23 cellular contexts compared by ENCODE assay signal in genomic region chr22:49607821-49608220, GRCh38.
DNase-seq lines count a peak whose midpoint lies in the region; FAIRE-seq and TF ChIP-seq lines count a peak whose summit lies in the region.
"Had no signal": no experiment of that assay in that cellular context is flagged by ENCODE, and none has a peak within 500 bp of the region (broad histone marks: within the 10 kb centered on the region; RNA-seq: fewer than 3 reads in every experiment).

No MANE protein-coding gene starts in this region.

- DNase-seq in activated naive CD4-positive, alpha-beta T cell treated with anti-CD3 and anti-CD28 coated beads, Interleukin-2, amount 50 U/mL, for 16 hours: peak; percentile 6
- no peak for DNase-seq in activated naive CD4-positive, alpha-beta T cell treated with anti-CD3 and anti-CD28 coated beads for 36 hours
- DNase-seq in chondrocyte (ENCODE audit: low spot score): peak; percentile 58
- no peak for DNase-seq in progenitor cell of endocrine pancreas (ENCODE audit: low spot score, unreplicated experiment)
- DNase-seq in urothelium cell line (ENCODE audit: low spot score): no peak
- DNase-seq in mucosa of gallbladder (ENCODE audit: low spot score): no peak
- no peak for DNase-seq in activated effector memory CD4-positive, alpha-beta T cell treated with Interleukin-2 at 50 U/mL for 16 hours
- DNase-seq: 8988T; ACHN; AML-193; BE2C; Calu3; CD4-positive, alpha-beta memory T cell; COR-L47; DMS53; DMS79 treated with DMSO at 0.1 percent for 48 hours; GF-D8; GOT3; HFFc6 had no signal

- FAIRE-seq in urothelium cell line (lab: Jason Lieb, UNC): peak; percentile 13
- FAIRE-seq: A549, GM12891, GM18507, H54 had no signal

- H3K4me1 Mint-ChIP-seq in activated naive CD4-positive, alpha-beta T cell treated with anti-CD3 and anti-CD28 coated beads for 36 hours (ENCODE audit: low read depth): peaks cover 2% of the 10 kb centered on the region
- no peaks in the 10 kb centered on the region for H3K4me1 Mint-ChIP-seq in chondrocyte (ENCODE audit: low read depth)
- no peaks in the 10 kb centered on the region for H3K4me1 Mint-ChIP-seq in progenitor cell of endocrine pancreas (ENCODE audit: low read depth)

- peaks cover 21% of the 10 kb centered on the region for H3K9me3 Mint-ChIP-seq in activated naive CD4-positive, alpha-beta T cell treated with anti-CD3 and anti-CD28 coated beads for 36 hours
- H3K9me3 Mint-ChIP-seq in chondrocyte (ENCODE audit: low read depth) (peaks cover 26% of the 10 kb centered on the region), progenitor cell of endocrine pancreas (ENCODE audit: low read depth) (peaks cover 14% of the 10 kb centered on the region)

- no peaks in the 10 kb centered on the region for H3K27me3 Mint-ChIP-seq in activated naive CD4-positive, alpha-beta T cell treated with anti-CD3 and anti-CD28 coated beads for 36 hours (ENCODE audit: low read depth)
- H3K27me3 Mint-ChIP-seq in chondrocyte (ENCODE audit: low read depth) (no peaks in the 10 kb centered on the region), progenitor cell of endocrine pancreas (peaks cover 4% of the 10 kb centered on the region)
- H3K27me3 Mint-ChIP-seq: CD4-positive, alpha-beta memory T cell had no signal

- peaks cover 43% of the 10 kb centered on the region for H3K36me3 Mint-ChIP-seq in activated naive CD4-positive, alpha-beta T cell treated with anti-CD3 and anti-CD28 coated beads for 36 hours (ENCODE audit: low read depth)
- H3K36me3 Mint-ChIP-seq in chondrocyte (ENCODE audit: low read depth) (peaks cover 5% of the 10 kb centered on the region), progenitor cell of endocrine pancreas (ENCODE audit: insufficient read depth) (no peaks in the 10 kb centered on the region)

- TF ChIP-seq CTCF in chondrocyte (IDR thresholded peaks at IDR 0.05): no peak
- no peak for TF ChIP-seq CTCF in progenitor cell of endocrine pancreas (IDR thresholded peaks at IDR 0.05; ENCODE audit: unreplicated experiment)

- CTCF ChIA-PET in activated naive CD4-positive, alpha-beta T cell treated with anti-CD3 and anti-CD28 coated beads for 36 hours (lab: Charles Lee): no interaction called here

- no peak overlapping the region for H3K27ac Mint-ChIP-seq in activated naive CD4-positive, alpha-beta T cell treated with anti-CD3 and anti-CD28 coated beads for 36 hours
- H3K27ac Mint-ChIP-seq in chondrocyte (ENCODE audit: unreplicated experiment) (no peak overlapping the region), progenitor cell of endocrine pancreas (peak overlapping the region; percentile 10)
- H3K27ac Mint-ChIP-seq: HFFc6 had no signal

- no peak overlapping the region for H3K4me3 Mint-ChIP-seq in activated naive CD4-positive, alpha-beta T cell treated with anti-CD3 and anti-CD28 coated beads for 36 hours
- H3K4me3 Mint-ChIP-seq in chondrocyte (ENCODE audit: unreplicated experiment): no peak overlapping the region
- no peak overlapping the region for H3K4me3 Mint-ChIP-seq in progenitor cell of endocrine pancreas (ENCODE audit: low read depth)
- H3K4me3 Mint-ChIP-seq: CD4-positive, alpha-beta memory T cell; HFFc6 had no signal

- intact Hi-C loops in activated naive CD4-positive, alpha-beta T cell treated with anti-CD3 and anti-CD28 coated beads for 36 hours (cut with micrococcal nuclease): no loop called here

Comparison
In these comparisons a context has a peak if more than half of its experiments do, and no peak if none do; other contexts are left out.
1. DNase-seq: peak in activated naive CD4-positive, alpha-beta T cell treated with anti-CD3 and anti-CD28 coated beads, Interleukin-2, amount 50 U/mL, for 16 hours (single experiment) and chondrocyte (single experiment); none in activated naive CD4-positive, alpha-beta T cell treated with anti-CD3 and anti-CD28 coated beads for 36 hours (single experiment), progenitor cell of endocrine pancreas (single experiment), urothelium cell line (single experiment), mucosa of gallbladder (single experiment) and activated effector memory CD4-positive, alpha-beta T cell treated with Interleukin-2 at 50 U/mL for 16 hours (single experiment).